Comparison of ENCODE assay signal across 8 cellular contexts in the genomic region with DNA sequence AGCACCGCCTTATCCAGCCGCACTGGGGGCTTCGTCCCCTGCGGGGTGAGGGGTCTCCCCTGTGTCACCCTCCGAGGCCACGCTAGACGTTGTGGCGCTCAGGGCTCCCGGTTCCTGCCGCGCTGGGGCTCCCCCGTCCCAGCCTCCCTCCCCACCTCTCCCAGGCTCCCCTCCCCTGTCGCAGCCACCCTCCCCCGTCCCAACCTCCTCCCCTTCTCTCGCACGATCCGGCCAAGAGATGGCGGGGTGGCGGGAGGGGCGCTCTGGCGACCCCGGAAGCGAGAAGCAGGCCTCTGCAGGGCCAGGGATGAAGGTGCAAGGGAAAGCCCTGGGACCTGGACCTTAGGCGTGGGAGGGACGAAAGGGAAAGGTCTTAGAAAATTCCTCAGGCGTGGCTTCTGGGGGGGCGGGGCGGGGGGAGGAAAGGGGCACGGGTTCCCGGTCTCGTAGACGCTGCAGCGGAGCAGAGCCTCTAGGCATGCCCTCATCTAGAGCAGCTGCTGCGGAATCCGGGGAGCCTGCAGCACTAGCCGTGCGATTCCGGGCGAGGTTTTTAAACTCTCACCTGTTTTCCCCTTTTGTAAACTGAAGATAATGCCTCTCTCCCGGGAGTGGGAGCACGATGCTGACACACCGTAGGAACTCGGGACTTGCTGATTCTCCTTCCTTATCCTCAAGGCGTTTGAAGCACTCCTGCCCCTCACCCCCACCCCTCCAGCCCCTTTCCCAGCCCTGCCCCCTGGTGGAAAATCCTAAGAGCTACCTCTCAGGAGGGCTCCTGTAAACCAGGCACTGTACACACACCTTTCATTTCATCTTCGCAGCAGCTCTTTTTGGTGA. TPM values are rescaled to one million over a fixed set of nuclear protein-coding genes. Genes with fewer than 3 reads are reported as not detected.
DNase-seq lines count a peak whose midpoint lies in the region; ATAC-seq, FAIRE-seq and TF ChIP-seq lines count a peak whose summit lies in the region.

No MANE protein-coding gene starts in this region.

- H3K9me3 ChIP-seq in OCI-LY7 (ENCODE audit: low read length): no peaks in the 10 kb centered on the region
- no peaks in the 10 kb centered on the region for H3K9me3 ChIP-seq in left ventricle myocardium inferior (replicated peaks)

- ATAC-seq in HG03175 (IDR thresholded peaks at IDR 0.05; ENCODE audit: unreplicated experiment): peak; percentile 55
- ATAC-seq in activated naive CD4-positive, alpha-beta T cell treated with anti-CD3 and anti-CD28 coated beads, Interleukin-2, amount 50 U/mL, for 72 hours: peak; percentile 68 to 80
- peak; percentile 67 for ATAC-seq in sciatic nerve

- CTCF ChIA-PET in OCI-LY7 (lab: Charles Lee; ENCODE audit: unreplicated experiment): no interaction called here

- no peaks in the 10 kb centered on the region for H4K20me1 ChIP-seq in OCI-LY7 (ENCODE audit: insufficient read depth, low read length)

- H3K36me3 Mint-ChIP-seq in activated naive CD4-positive, alpha-beta T cell treated with anti-CD3 and anti-CD28 coated beads, Interleukin-2, amount 50 U/mL, for 72 hours: no peaks in the 10 kb centered on the region

- no peaks in the 10 kb centered on the region for H3K36me3 ChIP-seq in OCI-LY7 (ENCODE audit: insufficient read depth, low read length)
- H3K36me3 ChIP-seq in left ventricle myocardium inferior: no peaks in the 10 kb centered on the region

- H3K4me3 ChIP-seq in OCI-LY7 (ENCODE audit: low read depth, low read length, poor library complexity, severe bottlenecking) (no peak overlapping the region), left ventricle myocardium inferior (peak overlapping the region; percentile 74)

- peaks cover 12% of the 10 kb centered on the region for H3K27me3 ChIP-seq in left ventricle myocardium inferior (ENCODE audit: low read depth)

- no peak overlapping the region for H2AFZ ChIP-seq in OCI-LY7 (ENCODE audit: low read length)

- POLR2A ChIA-PET in OCI-LY7 (lab: Charles Lee): interaction anchor here (0.6 to 0.7 kb wide), 2 partner anchors 118 to 360 kb away, joined by 3 to 4 read pairs; no protein-coding TSS in a partner anchor

- no TSS peak for BruUV-seq in OCI-LY7 (replicated peaks; lab: Mats Ljungman, UMichigan)

- no peak overlapping the region for H3K4me2 ChIP-seq in OCI-LY7 (ENCODE audit: low read length)

- intact Hi-C loops in OCI-LY7 (cut with micrococcal nuclease; ENCODE audit: unreplicated experiment): no loop called here
- intact Hi-C loops in left ventricle myocardium inferior (cut with micrococcal nuclease): no loop called here
- intact Hi-C loops in sciatic nerve (cut with DNase I): loop anchor here (1.0 to 5.0 kb wide), 2 partner anchors 37 to 1747 kb away; a partner anchor contains a TSS

- TF ChIP-seq CTCF in OCI-LY7 (conservative IDR thresholded peaks at IDR 0.05; ENCODE audit: low read length) (peak; percentile 43), left ventricle myocardium inferior (IDR thresholded peaks at IDR 0.05; ENCODE audit: borderline replicate concordance) (peak; percentile 59)

- no peak overlapping the region for H3K27ac Mint-ChIP-seq in activated naive CD4-positive, alpha-beta T cell treated with anti-CD3 and anti-CD28 coated beads, Interleukin-2, amount 50 U/mL, for 72 hours

- peak; percentile 48 for FAIRE-seq in GM18507 (lab: Jason Lieb, UNC)

- no peaks in the 10 kb centered on the region for H3K79me2 ChIP-seq in OCI-LY7 (ENCODE audit: insufficient read depth, low read depth, low read length)

- no peak overlapping the region for H3K27ac ChIP-seq in OCI-LY7 (ENCODE audit: low read depth, low read length, poor library complexity, severe bottlenecking)
- peak overlapping the region; percentile 73 for H3K27ac ChIP-seq in left ventricle myocardium inferior (replicated peaks)

- H3K9me3 Mint-ChIP-seq in activated naive CD4-positive, alpha-beta T cell treated with anti-CD3 and anti-CD28 coated beads, Interleukin-2, amount 50 U/mL, for 72 hours: no peaks in the 10 kb centered on the region

- H3K9me2 ChIP-seq in OCI-LY7 (ENCODE audit: insufficient read depth, low read length): no peaks in the 10 kb centered on the region

- H3K4me1 ChIP-seq in OCI-LY7 (ENCODE audit: insufficient read depth, low read length, poor library complexity, severe bottlenecking) (no peaks in the 10 kb centered on the region), left ventricle myocardium inferior (peaks cover 50% of the 10 kb centered on the region)

- DNase-seq in AG08395 (ENCODE audit: low spot score) (peak; percentile 58), GM18507 (ENCODE audit: extremely low spot score, insufficient read length, low read depth) (no peak), OCI-LY7 (ENCODE audit: low spot score) (no peak), left ventricle myocardium inferior (no peak), sciatic nerve (ENCODE audit: low spot score) (no peak), middle frontal gyrus (ENCODE audit: extremely low spot score, low spot score) (no peak)
- peak in 1 of 2 donors; percentile 49 for DNase-seq in activated naive CD4-positive, alpha-beta T cell treated with anti-CD3 and anti-CD28 coated beads, Interleukin-2, amount 50 U/mL, for 72 hours (ENCODE audit: low spot score in 2 of 2)

RNA-seq across cellular contexts. Expression of a gene that starts 14.4 kb away (rescaled TPM):
- not detected in 2 replicates for total RNA-seq in OCI-LY7 (2014; rRNA removed; shearing (Covaris generic))
- not detected in 2 replicates for total RNA-seq in OCI-LY7 (2022)
- total RNA-seq in activated naive CD4-positive, alpha-beta T cell treated with anti-CD3 and anti-CD28 coated beads, Interleukin-2, amount 50 U/mL, for 72 hours: not detected
- total RNA-seq in left ventricle myocardium inferior: 5.4 TPM
- 2.5 TPM for total RNA-seq in sciatic nerve

RNA-seq across cellular contexts. Expression of a gene that starts 37.1 kb away (rescaled TPM):
- total RNA-seq in OCI-LY7 (2014; rRNA removed; shearing (Covaris generic)): not detected in 2 replicates
- not detected in 2 replicates for total RNA-seq in OCI-LY7 (2022)
- not detected for total RNA-seq in activated naive CD4-positive, alpha-beta T cell treated with anti-CD3 and anti-CD28 coated beads, Interleukin-2, amount 50 U/mL, for 72 hours
- total RNA-seq in left ventricle myocardium inferior: not detected
- total RNA-seq in sciatic nerve: not detected

RNA-seq across cellular contexts. Expression of a gene that starts 38.5 kb away (rescaled TPM):
- 0.06 TPM in 1 of 2 replicates, not detected in the other for total RNA-seq in OCI-LY7 (2014; rRNA removed; shearing (Covaris generic))
- total RNA-seq in OCI-LY7 (2022) (0.11 TPM in 1 of 2 replicates, not detected in the other), left ventricle myocardium inferior (not detected), sciatic nerve (0.13 TPM)
- not detected for total RNA-seq in activated naive CD4-positive, alpha-beta T cell treated with anti-CD3 and anti-CD28 coated beads, Interleukin-2, amount 50 U/mL, for 72 hours
